10 cellular contexts compared by ENCODE assay signal in the genomic region with DNA sequence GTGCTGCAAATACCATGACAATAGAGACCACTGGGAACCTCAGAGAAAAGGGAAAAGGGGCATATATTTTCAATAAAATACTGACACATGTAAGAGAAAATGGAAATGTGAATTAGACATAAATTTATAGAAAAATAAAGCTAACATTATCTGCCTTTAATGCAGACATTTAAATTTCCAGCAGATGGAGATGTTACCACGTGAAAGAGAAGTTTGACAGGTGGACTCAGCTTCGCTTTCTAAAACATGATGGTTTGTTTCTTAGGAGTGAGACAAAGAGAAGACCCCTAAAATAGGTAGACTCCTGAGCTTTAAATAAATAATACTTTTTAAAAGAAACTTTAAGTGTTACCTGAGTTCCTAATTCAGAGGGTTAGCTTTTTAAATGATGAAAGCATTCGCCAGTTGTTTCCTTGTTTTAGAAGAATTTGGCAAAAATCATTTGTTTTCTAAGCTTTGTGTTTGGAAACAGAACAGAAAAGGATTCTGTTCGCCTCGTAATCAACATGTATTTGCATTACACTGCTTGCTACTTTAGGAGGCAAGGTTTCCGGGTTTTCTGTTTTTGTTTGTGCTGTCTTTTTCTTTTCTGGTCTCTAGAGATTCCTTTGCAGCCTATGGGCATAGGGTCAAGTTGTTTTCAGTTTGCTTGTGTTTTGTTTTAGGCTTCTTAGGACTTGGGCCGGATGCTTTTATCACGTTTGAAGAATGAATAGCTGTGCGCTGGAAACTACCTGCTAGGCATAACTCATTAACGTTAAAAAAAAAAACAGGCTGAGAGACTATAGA.
A peak's percentile ranks its signal among the peaks of the same experiment; 100 is the strongest.
DNase-seq lines count a peak whose midpoint lies in the region; ATAC-seq and TF ChIP-seq lines count a peak whose summit lies in the region.
"Had no signal": no experiment of that assay in that cellular context is flagged by ENCODE, and none has a peak within 500 bp of the region (broad histone marks: within the 10 kb centered on the region; RNA-seq: fewer than 3 reads in every experiment).

No MANE protein-coding gene starts in this region.

- no peaks in the 10 kb centered on the region for H3K9me3 ChIP-seq in CD4-positive, alpha-beta memory T cell (ENCODE audit: control insufficient read depth in 1 of 2, low read length in 2 of 2)
- H3K9me3 ChIP-seq in colonic mucosa, result no peaks in the 10 kb centered on the region

- peaks cover 0 to 5% (median 0%) of the 10 kb centered on the region in 8 donors for H3K9me3 Mint-ChIP-seq in CD4-positive, alpha-beta memory T cell
- H3K9me3 Mint-ChIP-seq in nephron, result peaks cover 5% of the 10 kb centered on the region

- intact Hi-C loops in CD4-positive, alpha-beta memory T cell (cut with micrococcal nuclease), result loop anchor here (1.0 to 5.0 kb wide), 3 partner anchors 54 to 771 kb away; no protein-coding TSS in a partner anchor
- intact Hi-C loops in colonic mucosa (cut with DNase I), result no loop called here

- DNase-seq in CD4-positive, alpha-beta memory T cell, result peak in 4 of 5 donors; percentile 14 to 27 (median 18)
- DNase-seq in NCI-H146 (lab: John Stamatoyannopoulos, UW), result peak; percentile 27
- DNase-seq in colonic mucosa, result no peak
- DNase-seq in KG1 (lab: John Stamatoyannopoulos, UW), result no peak
- DNase-seq: activated naive CD8-positive, alpha-beta T cell treated with anti-CD3 and anti-CD28 coated beads, Interleukin-2, amount 10 ng/mL, durations not matched to agents 7 days and 5 days had no signal

- no peaks in the 10 kb centered on the region for H3K36me3 Mint-ChIP-seq in CD4-positive, alpha-beta memory T cell
- H3K36me3 Mint-ChIP-seq in nephron (ENCODE audit: low read depth), result no peaks in the 10 kb centered on the region
- H3K36me3 Mint-ChIP-seq: activated naive CD8-positive, alpha-beta T cell treated with anti-CD3 and anti-CD28 coated beads, Interleukin-2, amount 10 ng/mL, durations not matched to agents 7 days and 5 days had no signal

- peaks cover 3% of the 10 kb centered on the region for H3K27me3 ChIP-seq in CD4-positive, alpha-beta memory T cell (ENCODE audit: insufficient read depth, low read length)
- no peaks in the 10 kb centered on the region for H3K27me3 ChIP-seq in colonic mucosa

- CTCF ChIA-PET in CD4-positive, alpha-beta memory T cell (lab: Charles Lee; ENCODE audit: partially characterized antibody), result interaction anchor here (1.0 to 5.0 kb wide), 16 partner anchors 9 to 357 kb away, joined by 3 to 50 read pairs (median 7); no protein-coding TSS in a partner anchor

- H3K4me3 ChIP-seq in CD4-positive, alpha-beta memory T cell (ENCODE audit: low read length in 2 of 2), result no peak overlapping the region
- H3K4me3 ChIP-seq in colonic mucosa, result no peak overlapping the region

- H3K9ac ChIP-seq in colonic mucosa (ENCODE audit: low read depth in 2 of 2, low read length in 2 of 2), result no peak overlapping the region
- H3K9ac ChIP-seq: parathyroid adenoma had no signal

- peak overlapping the region in 1 of 7 donors; percentile 5 for H3K27ac Mint-ChIP-seq in CD4-positive, alpha-beta memory T cell
- H3K27ac Mint-ChIP-seq in nephron, result peak overlapping the region in 2 of 3 experiments; percentile 2 to 5
- H3K27ac Mint-ChIP-seq: activated naive CD8-positive, alpha-beta T cell treated with anti-CD3 and anti-CD28 coated beads, Interleukin-2, amount 10 ng/mL, durations not matched to agents 7 days and 5 days had no signal

- peaks cover 1 to 9% of the 10 kb centered on the region in 2 donors for H3K27me3 Mint-ChIP-seq in CD4-positive, alpha-beta memory T cell
- H3K27me3 Mint-ChIP-seq in nephron (ENCODE audit: low read depth), result no peaks in the 10 kb centered on the region

- peaks cover 0 to 10% (median 7%) of the 10 kb centered on the region in 4 donors for H3K4me1 Mint-ChIP-seq in CD4-positive, alpha-beta memory T cell
- peaks cover 53% of the 10 kb centered on the region for H3K4me1 Mint-ChIP-seq in nephron
- H3K4me1 Mint-ChIP-seq: activated naive CD8-positive, alpha-beta T cell treated with anti-CD3 and anti-CD28 coated beads, Interleukin-2, amount 10 ng/mL, durations not matched to agents 7 days and 5 days had no signal

- H3K36me3 ChIP-seq in CD4-positive, alpha-beta memory T cell (ENCODE audit: insufficient read depth, low read length), result no peaks in the 10 kb centered on the region
- no peaks in the 10 kb centered on the region for H3K36me3 ChIP-seq in colonic mucosa

- no peaks in the 10 kb centered on the region for H3K4me1 ChIP-seq in CD4-positive, alpha-beta memory T cell (ENCODE audit: insufficient read depth, low read length)
- H3K4me1 ChIP-seq in colonic mucosa, result peaks cover 8% of the 10 kb centered on the region
- H3K4me1 ChIP-seq: parathyroid adenoma had no signal

- POLR2A ChIA-PET in CD4-positive, alpha-beta memory T cell (lab: Charles Lee; ENCODE audit: partially characterized antibody), result interaction anchor here (1.4 kb wide), 1 partner anchor 54 kb away, joined by 8 read pairs; no protein-coding TSS in a partner anchor

- TF ChIP-seq CTCF in colonic mucosa (IDR thresholded peaks at IDR 0.05) (peak; percentile 39), nephron (IDR thresholded peaks at IDR 0.05; ENCODE audit: unreplicated experiment in 3 of 3) (peak; percentile 55 to 62 (median 61))

- no peak overlapping the region for H3K27ac ChIP-seq in CD4-positive, alpha-beta memory T cell (ENCODE audit: low read depth, low read length)
- H3K27ac ChIP-seq in colonic mucosa, result no peak overlapping the region
- H3K27ac ChIP-seq: parathyroid adenoma had no signal

- ATAC-seq in GM21825 (IDR thresholded peaks at IDR 0.05; ENCODE audit: unreplicated experiment), result no peak
- no peak for ATAC-seq in GM21390 (IDR thresholded peaks at IDR 0.05; ENCODE audit: unreplicated experiment)
- ATAC-seq in HG03025 (IDR thresholded peaks at IDR 0.05; ENCODE audit: low FRiP score, unreplicated experiment), result no peak

- peak overlapping the region in 2 of 8 donors; percentile 20 to 32 for H3K4me3 Mint-ChIP-seq in CD4-positive, alpha-beta memory T cell
- H3K4me3 Mint-ChIP-seq in nephron, result no peak overlapping the region
- H3K4me3 Mint-ChIP-seq: activated naive CD8-positive, alpha-beta T cell treated with anti-CD3 and anti-CD28 coated beads, Interleukin-2, amount 10 ng/mL, durations not matched to agents 7 days and 5 days had no signal

Comparison
In these comparisons a context has a peak if more than half of its experiments do, and no peak if none do; other contexts are left out.
1. DNase-seq: peak in CD4-positive, alpha-beta memory T cell (4 of 5) and NCI-H146 (single experiment); none in colonic mucosa (single experiment) and KG1 (single experiment).